ENCODE assay signal across 1 cellular context in the genomic region with DNA sequence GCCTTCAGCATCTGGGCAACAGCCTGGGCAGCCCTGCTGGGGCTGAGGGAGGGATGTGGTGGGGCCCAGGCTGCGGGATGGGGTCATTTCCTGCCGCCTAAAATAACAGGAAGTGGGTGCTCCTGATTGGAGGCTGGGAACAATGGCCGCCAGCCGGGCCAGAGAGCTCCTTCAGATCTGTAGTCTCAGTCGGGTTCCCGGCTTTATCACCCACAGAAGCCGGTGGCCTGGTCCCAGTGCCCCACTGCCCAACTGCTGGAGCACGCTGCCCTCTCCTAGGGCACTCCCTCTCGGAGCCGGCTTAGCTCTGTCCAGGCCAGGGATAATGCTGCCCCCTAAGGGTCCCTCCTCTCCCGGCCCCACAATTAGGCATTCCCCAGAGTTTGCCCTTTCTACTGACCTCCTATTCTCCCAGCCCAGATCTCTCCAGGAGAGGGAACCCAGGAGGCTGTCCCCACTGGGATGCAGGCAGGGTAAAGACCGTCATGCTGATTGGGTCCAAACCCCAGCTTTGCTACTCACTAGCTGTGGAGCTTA.
TF ChIP-seq lines count a peak whose summit lies in the region.

No MANE protein-coding gene starts in this region.

TF ChIP-seq in GM12878, 131 proteins besides CTCF, POLR2A, EP300 and RAD21 (continues in another document):
- 0 out of 2 replicates have a peak, but pooled peaks have one; percentile 21 for TF ChIP-seq TCF12 (IDR thresholded peaks at IDR 0.05; ENCODE audit: low read depth, low read length)
- peak; percentile 35; the same call in 1 of the 2 replicates for TF ChIP-seq PML (IDR thresholded peaks at IDR 0.05; ENCODE audit: low read length)
- TF ChIP-seq RB1 (IDR thresholded peaks at IDR 0.05; ENCODE audit: borderline replicate concordance), result 0 out of 2 replicates have a peak, but pooled peaks have one; percentile 59
- TF ChIP-seq, protein P1, sequence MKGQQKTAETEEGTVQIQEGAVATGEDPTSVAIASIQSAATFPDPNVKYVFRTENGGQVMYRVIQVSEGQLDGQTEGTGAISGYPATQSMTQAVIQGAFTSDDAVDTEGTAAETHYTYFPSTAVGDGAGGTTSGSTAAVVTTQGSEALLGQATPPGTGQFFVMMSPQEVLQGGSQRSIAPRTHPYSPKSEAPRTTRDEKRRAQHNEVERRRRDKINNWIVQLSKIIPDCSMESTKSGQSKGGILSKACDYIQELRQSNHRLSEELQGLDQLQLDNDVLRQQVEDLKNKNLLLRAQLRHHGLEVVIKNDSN (IDR thresholded peaks at IDR 0.05; ENCODE audit: borderline replicate concordance, extremely low read length, insufficient read depth, low read depth, low read length), result no peak
- TF ChIP-seq ATF7 (IDR thresholded peaks at IDR 0.05; ENCODE audit: low read depth), result peak; percentile 66; the same call in 1 of the 2 replicates
- TF ChIP-seq, protein P2, sequence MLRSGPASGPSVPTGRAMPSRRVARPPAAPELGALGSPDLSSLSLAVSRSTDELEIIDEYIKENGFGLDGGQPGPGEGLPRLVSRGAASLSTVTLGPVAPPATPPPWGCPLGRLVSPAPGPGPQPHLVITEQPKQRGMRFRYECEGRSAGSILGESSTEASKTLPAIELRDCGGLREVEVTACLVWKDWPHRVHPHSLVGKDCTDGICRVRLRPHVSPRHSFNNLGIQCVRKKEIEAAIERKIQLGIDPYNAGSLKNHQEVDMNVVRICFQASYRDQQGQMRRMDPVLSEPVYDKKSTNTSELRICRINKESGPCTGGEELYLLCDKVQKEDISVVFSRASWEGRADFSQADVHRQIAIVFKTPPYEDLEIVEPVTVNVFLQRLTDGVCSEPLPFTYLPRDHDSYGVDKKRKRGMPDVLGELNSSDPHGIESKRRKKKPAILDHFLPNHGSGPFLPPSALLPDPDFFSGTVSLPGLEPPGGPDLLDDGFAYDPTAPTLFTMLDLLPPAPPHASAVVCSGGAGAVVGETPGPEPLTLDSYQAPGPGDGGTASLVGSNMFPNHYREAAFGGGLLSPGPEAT (IDR thresholded peaks at IDR 0.05; ENCODE audit: low read depth), result peak; percentile 91
- TF ChIP-seq NR2C1 (IDR thresholded peaks at IDR 0.05), result peak; percentile 58
- TF ChIP-seq, protein P3, sequence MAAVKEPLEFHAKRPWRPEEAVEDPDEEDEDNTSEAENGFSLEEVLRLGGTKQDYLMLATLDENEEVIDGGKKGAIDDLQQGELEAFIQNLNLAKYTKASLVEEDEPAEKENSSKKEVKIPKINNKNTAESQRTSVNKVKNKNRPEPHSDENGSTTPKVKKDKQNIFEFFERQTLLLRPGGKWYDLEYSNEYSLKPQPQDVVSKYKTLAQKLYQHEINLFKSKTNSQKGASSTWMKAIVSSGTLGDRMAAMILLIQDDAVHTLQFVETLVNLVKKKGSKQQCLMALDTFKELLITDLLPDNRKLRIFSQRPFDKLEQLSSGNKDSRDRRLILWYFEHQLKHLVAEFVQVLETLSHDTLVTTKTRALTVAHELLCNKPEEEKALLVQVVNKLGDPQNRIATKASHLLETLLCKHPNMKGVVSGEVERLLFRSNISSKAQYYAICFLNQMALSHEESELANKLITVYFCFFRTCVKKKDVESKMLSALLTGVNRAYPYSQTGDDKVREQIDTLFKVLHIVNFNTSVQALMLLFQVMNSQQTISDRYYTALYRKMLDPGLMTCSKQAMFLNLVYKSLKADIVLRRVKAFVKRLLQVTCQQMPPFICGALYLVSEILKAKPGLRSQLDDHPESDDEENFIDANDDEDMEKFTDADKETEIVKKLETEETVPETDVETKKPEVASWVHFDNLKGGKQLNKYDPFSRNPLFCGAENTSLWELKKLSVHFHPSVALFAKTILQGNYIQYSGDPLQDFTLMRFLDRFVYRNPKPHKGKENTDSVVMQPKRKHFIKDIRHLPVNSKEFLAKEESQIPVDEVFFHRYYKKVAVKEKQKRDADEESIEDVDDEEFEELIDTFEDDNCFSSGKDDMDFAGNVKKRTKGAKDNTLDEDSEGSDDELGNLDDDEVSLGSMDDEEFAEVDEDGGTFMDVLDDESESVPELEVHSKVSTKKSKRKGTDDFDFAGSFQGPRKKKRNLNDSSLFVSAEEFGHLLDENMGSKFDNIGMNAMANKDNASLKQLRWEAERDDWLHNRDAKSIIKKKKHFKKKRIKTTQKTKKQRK (IDR thresholded peaks at IDR 0.05; ENCODE audit: low read depth, low read length), result no peak
- TF ChIP-seq MXI1 (IDR thresholded peaks at IDR 0.05; ENCODE audit: low read depth, low read length), result 0 out of 2 replicates have a peak, but pooled peaks have one; percentile 52
- TF ChIP-seq EZH2 (IDR thresholded peaks at IDR 0.05; ENCODE audit: borderline replicate concordance, control insufficient read depth, low read depth, low read length), result no peak
- no peak for TF ChIP-seq NFXL1 (IDR thresholded peaks at IDR 0.05; ENCODE audit: borderline replicate concordance)
- TF ChIP-seq, protein P4, sequence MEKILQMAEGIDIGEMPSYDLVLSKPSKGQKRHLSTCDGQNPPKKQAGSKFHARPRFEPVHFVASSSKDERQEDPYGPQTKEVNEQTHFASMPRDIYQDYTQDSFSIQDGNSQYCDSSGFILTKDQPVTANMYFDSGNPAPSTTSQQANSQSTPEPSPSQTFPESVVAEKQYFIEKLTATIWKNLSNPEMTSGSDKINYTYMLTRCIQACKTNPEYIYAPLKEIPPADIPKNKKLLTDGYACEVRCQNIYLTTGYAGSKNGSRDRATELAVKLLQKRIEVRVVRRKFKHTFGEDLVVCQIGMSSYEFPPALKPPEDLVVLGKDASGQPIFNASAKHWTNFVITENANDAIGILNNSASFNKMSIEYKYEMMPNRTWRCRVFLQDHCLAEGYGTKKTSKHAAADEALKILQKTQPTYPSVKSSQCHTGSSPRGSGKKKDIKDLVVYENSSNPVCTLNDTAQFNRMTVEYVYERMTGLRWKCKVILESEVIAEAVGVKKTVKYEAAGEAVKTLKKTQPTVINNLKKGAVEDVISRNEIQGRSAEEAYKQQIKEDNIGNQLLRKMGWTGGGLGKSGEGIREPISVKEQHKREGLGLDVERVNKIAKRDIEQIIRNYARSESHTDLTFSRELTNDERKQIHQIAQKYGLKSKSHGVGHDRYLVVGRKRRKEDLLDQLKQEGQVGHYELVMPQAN (conservative IDR thresholded peaks at IDR 0.05), result peak; percentile 54; the same call in 1 of the 2 replicates
- peak; percentile 56 for TF ChIP-seq POU2F2 (IDR thresholded peaks at IDR 0.05; ENCODE audit: borderline replicate concordance, low read depth, low read length)
- TF ChIP-seq IKZF2 (IDR thresholded peaks at IDR 0.05), result peak; percentile 90
- no peak for TF ChIP-seq ZSCAN29 (IDR thresholded peaks at IDR 0.05)
- peak; percentile 85 for TF ChIP-seq CBFB (IDR thresholded peaks at IDR 0.05; ENCODE audit: low read depth)
- TF ChIP-seq, protein P5, sequence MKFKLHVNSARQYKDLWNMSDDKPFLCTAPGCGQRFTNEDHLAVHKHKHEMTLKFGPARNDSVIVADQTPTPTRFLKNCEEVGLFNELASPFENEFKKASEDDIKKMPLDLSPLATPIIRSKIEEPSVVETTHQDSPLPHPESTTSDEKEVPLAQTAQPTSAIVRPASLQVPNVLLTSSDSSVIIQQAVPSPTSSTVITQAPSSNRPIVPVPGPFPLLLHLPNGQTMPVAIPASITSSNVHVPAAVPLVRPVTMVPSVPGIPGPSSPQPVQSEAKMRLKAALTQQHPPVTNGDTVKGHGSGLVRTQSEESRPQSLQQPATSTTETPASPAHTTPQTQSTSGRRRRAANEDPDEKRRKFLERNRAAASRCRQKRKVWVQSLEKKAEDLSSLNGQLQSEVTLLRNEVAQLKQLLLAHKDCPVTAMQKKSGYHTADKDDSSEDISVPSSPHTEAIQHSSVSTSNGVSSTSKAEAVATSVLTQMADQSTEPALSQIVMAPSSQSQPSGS (IDR thresholded peaks at IDR 0.05; ENCODE audit: low read length), result no peak; the same call in 1 of the 2 replicates
- TF ChIP-seq ZBTB33 (IDR thresholded peaks at IDR 0.05), result no peak
- TF ChIP-seq, protein P6, sequence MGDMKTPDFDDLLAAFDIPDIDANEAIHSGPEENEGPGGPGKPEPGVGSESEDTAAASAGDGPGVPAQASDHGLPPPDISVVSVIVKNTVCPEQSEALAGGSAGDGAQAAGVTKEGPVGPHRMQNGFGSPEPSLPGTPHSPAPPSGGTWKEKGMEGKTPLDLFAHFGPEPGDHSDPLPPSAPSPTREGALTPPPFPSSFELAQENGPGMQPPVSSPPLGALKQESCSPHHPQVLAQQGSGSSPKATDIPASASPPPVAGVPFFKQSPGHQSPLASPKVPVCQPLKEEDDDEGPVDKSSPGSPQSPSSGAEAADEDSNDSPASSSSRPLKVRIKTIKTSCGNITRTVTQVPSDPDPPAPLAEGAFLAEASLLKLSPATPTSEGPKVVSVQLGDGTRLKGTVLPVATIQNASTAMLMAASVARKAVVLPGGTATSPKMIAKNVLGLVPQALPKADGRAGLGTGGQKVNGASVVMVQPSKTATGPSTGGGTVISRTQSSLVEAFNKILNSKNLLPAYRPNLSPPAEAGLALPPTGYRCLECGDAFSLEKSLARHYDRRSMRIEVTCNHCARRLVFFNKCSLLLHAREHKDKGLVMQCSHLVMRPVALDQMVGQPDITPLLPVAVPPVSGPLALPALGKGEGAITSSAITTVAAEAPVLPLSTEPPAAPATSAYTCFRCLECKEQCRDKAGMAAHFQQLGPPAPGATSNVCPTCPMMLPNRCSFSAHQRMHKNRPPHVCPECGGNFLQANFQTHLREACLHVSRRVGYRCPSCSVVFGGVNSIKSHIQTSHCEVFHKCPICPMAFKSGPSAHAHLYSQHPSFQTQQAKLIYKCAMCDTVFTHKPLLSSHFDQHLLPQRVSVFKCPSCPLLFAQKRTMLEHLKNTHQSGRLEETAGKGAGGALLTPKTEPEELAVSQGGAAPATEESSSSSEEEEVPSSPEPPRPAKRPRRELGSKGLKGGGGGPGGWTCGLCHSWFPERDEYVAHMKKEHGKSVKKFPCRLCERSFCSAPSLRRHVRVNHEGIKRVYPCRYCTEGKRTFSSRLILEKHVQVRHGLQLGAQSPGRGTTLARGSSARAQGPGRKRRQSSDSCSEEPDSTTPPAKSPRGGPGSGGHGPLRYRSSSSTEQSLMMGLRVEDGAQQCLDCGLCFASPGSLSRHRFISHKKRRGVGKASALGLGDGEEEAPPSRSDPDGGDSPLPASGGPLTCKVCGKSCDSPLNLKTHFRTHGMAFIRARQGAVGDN (IDR thresholded peaks at IDR 0.05), result peak; percentile 92
- TF ChIP-seq MEF2A (IDR thresholded peaks at IDR 0.05; ENCODE audit: insufficient read depth, low read depth, low read length), result 0 out of 2 replicates have a peak, but pooled peaks have one; percentile 56
- no peak for TF ChIP-seq ASH2L (IDR thresholded peaks at IDR 0.05; ENCODE audit: borderline replicate concordance, low read depth)
- TF ChIP-seq RELA (IDR thresholded peaks at IDR 0.05; ENCODE audit: borderline replicate concordance, partially characterized antibody), result no peak
- TF ChIP-seq NRF1 (conservative IDR thresholded peaks at IDR 0.05; ENCODE audit: low read depth, low read length), result no peak
- TF ChIP-seq, protein P7, sequence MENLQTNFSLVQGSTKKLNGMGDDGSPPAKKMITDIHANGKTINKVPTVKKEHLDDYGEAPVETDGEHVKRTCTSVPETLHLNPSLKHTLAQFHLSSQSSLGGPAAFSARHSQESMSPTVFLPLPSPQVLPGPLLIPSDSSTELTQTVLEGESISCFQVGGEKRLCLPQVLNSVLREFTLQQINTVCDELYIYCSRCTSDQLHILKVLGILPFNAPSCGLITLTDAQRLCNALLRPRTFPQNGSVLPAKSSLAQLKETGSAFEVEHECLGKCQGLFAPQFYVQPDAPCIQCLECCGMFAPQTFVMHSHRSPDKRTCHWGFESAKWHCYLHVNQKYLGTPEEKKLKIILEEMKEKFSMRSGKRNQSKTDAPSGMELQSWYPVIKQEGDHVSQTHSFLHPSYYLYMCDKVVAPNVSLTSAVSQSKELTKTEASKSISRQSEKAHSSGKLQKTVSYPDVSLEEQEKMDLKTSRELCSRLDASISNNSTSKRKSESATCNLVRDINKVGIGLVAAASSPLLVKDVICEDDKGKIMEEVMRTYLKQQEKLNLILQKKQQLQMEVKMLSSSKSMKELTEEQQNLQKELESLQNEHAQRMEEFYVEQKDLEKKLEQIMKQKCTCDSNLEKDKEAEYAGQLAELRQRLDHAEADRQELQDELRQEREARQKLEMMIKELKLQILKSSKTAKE (IDR thresholded peaks at IDR 0.05; ENCODE audit: low read depth, poor library complexity, severe bottlenecking), result no peak
- TF ChIP-seq TAF1 (IDR thresholded peaks at IDR 0.05; ENCODE audit: borderline replicate concordance, low read depth, low read length), result peak; percentile 95
- TF ChIP-seq SPI1 (IDR thresholded peaks at IDR 0.05; ENCODE audit: borderline replicate concordance, insufficient read depth, low read depth, low read length), result peak; percentile 88
- peak; percentile 78 for TF ChIP-seq NR2F1 (conservative IDR thresholded peaks at IDR 0.05)
- peak; percentile 55; the same call in 1 of the 2 replicates for TF ChIP-seq CREB1 (IDR thresholded peaks at IDR 0.05; ENCODE audit: low read depth)
- TF ChIP-seq HDGF (IDR thresholded peaks at IDR 0.05), result no peak
- TF ChIP-seq EED (IDR thresholded peaks at IDR 0.05; ENCODE audit: low read depth), result peak; percentile 93
- TF ChIP-seq TCF3 (IDR thresholded peaks at IDR 0.05; ENCODE audit: borderline replicate concordance, insufficient read depth, low read depth, low read length), result 0 out of 2 replicates have a peak, but pooled peaks have one; percentile 34
- TF ChIP-seq FOXM1 (IDR thresholded peaks at IDR 0.05; ENCODE audit: low read depth, low read length), result no peak
- peak; percentile 98 for TF ChIP-seq YY1 (IDR thresholded peaks at IDR 0.05; ENCODE audit: low read depth, low read length)
- TF ChIP-seq SP1 (IDR thresholded peaks at IDR 0.05; ENCODE audit: low read depth, low read length), result peak; percentile 49
- 0 out of 2 replicates have a peak, but pooled peaks have one; percentile 54 for TF ChIP-seq CREM (IDR thresholded peaks at IDR 0.05; ENCODE audit: low read depth)
- no peak for TF ChIP-seq BCL11A (IDR thresholded peaks at IDR 0.05; ENCODE audit: low read depth, low read length)
- TF ChIP-seq CHD4 (IDR thresholded peaks at IDR 0.05), result no peak
- TF ChIP-seq TBL1XR1 (IDR thresholded peaks at IDR 0.05; ENCODE audit: low read depth, low read length), result no peak
